26 cellular contexts compared by ENCODE assay signal in genomic region chr3:47581835-47582234, GRCh38.
"Had no signal": no experiment of that assay in that cellular context is flagged by ENCODE, and none has a peak within 500 bp of the region (broad histone marks: within the 10 kb centered on the region; RNA-seq: fewer than 3 reads in every experiment).

No MANE protein-coding gene starts in this region.

- H3K36me3 Mint-ChIP-seq: activated naive CD8-positive, alpha-beta T cell had no signal

- DNase-seq: activated B cell treated with CpG ODN at 0.5 μM for 24 hours; activated CD4-positive, alpha-beta memory T cell treated with anti-CD3 and anti-CD28 coated beads for 36 hours; activated CD4-positive, alpha-beta T cell treated with anti-CD3 and anti-CD28 coated beads for 1 hour; activated CD4-positive, alpha-beta T cell treated with anti-CD3 and anti-CD28 coated beads, Interleukin-2, amount 10 ng/mL, durations not matched to agents 7 days and 5 days; activated CD8-positive, alpha-beta memory T cell treated with anti-CD3 and anti-CD28 coated beads for 24 hours; activated gamma-delta T cell; activated naive CD4-positive, alpha-beta T cell treated with anti-CD3 and anti-CD28 coated beads for 36 hours; activated T-cell treated with anti-CD3 and anti-CD28 coated beads, Interleukin-2, amount 50 U/mL, for 4 hours; anterior cingulate cortex; central memory CD4-positive, alpha-beta T cell; MG63; NCI-H1105; NCI-H1436; NCI-H1694 treated with DMSO at 0.1 percent for 48 hours; NCI-H2029 treated with DMSO at 0.1 percent for 48 hours; NCI-H345; NCI-H510A; NCI-H526 treated with DMSO at 0.1 percent for 48 hours; PC-9; SHP77 treated with DMSO at 0.1 percent for 48 hours; T-helper 17 cell; T1000 had no signal

- H3K4me2 ChIP-seq: KMS-11, PC-9 had no signal

- H3K27ac ChIP-seq: breast epithelium, KMS-11, PC-9 had no signal

- H3K9ac ChIP-seq: KMS-11 had no signal

- H2AFZ ChIP-seq: PC-9 had no signal

- H3K9me3 Mint-ChIP-seq: activated B cell treated with CpG ODN at 0.5 μM for 24 hours; activated CD4-positive, alpha-beta memory T cell treated with anti-CD3 and anti-CD28 coated beads for 36 hours; activated CD4-positive, alpha-beta T cell treated with anti-CD3 and anti-CD28 coated beads, Interleukin-2, amount 10 ng/mL, durations not matched to agents 7 days and 5 days; activated naive CD4-positive, alpha-beta T cell treated with anti-CD3 and anti-CD28 coated beads for 36 hours; activated T-cell treated with anti-CD3 and anti-CD28 coated beads, Interleukin-2, amount 50 U/mL, for 4 hours; activated T-helper 17 cell treated with anti-CD3 and anti-CD28 coated beads, Interleukin-2, amount 50 U/mL, for 72 hours had no signal

- H3K4me1 Mint-ChIP-seq: activated CD4-positive, alpha-beta T cell treated with anti-CD3 and anti-CD28 coated beads, Interleukin-2, amount 10 ng/mL, durations not matched to agents 7 days and 5 days; activated T-helper 17 cell treated with anti-CD3 and anti-CD28 coated beads, Interleukin-2, amount 50 U/mL, for 72 hours had no signal

- H3K4me3 ChIP-seq: breast epithelium, MG63, PC-9 had no signal

- H3K9me3 ChIP-seq: breast epithelium, MG63 had no signal

- H3K4me3 Mint-ChIP-seq: activated B cell treated with CpG ODN at 0.5 μM for 24 hours; activated CD4-positive, alpha-beta memory T cell treated with anti-CD3 and anti-CD28 coated beads for 36 hours; activated CD4-positive, alpha-beta T cell treated with anti-CD3 and anti-CD28 coated beads, Interleukin-2, amount 10 ng/mL, durations not matched to agents 7 days and 5 days; activated naive CD4-positive, alpha-beta T cell treated with anti-CD3 and anti-CD28 coated beads for 36 hours; activated naive CD8-positive, alpha-beta T cell; activated T-cell treated with anti-CD3 and anti-CD28 coated beads, Interleukin-2, amount 50 U/mL, for 4 hours; activated T-helper 17 cell treated with anti-CD3 and anti-CD28 coated beads, Interleukin-2, amount 50 U/mL, for 72 hours; T-helper 17 cell had no signal

- ATAC-seq: activated T-cell treated with anti-CD3 and anti-CD28 coated beads, Interleukin-2, amount 50 U/mL, for 4 hours; activated T-helper 17 cell treated with anti-CD3 and anti-CD28 coated beads, Interleukin-2, amount 50 U/mL, for 72 hours; T-helper 17 cell had no signal

- H3K36me3 ChIP-seq: breast epithelium had no signal

- H3K27ac Mint-ChIP-seq: activated B cell treated with CpG ODN at 0.5 μM for 24 hours; activated CD4-positive, alpha-beta memory T cell treated with anti-CD3 and anti-CD28 coated beads for 36 hours; activated CD4-positive, alpha-beta T cell treated with anti-CD3 and anti-CD28 coated beads, Interleukin-2, amount 10 ng/mL, durations not matched to agents 7 days and 5 days; activated naive CD4-positive, alpha-beta T cell treated with anti-CD3 and anti-CD28 coated beads for 36 hours; activated naive CD8-positive, alpha-beta T cell; activated T-helper 17 cell treated with anti-CD3 and anti-CD28 coated beads, Interleukin-2, amount 50 U/mL, for 72 hours; T-helper 17 cell had no signal
